In genomic region chr19:3368848-3369336, GRCh38 we compare ENCODE assay signal across 9 cellular contexts. TPM values are rescaled to one million over a fixed set of nuclear protein-coding genes. Genes with fewer than 3 reads are reported as not detected.
DNase-seq lines count a peak whose midpoint lies in the region; ATAC-seq, FAIRE-seq and TF ChIP-seq lines count a peak whose summit lies in the region.
"Had no signal": no experiment of that assay in that cellular context is flagged by ENCODE, and none has a peak within 500 bp of the region (broad histone marks: within the 10 kb centered on the region; RNA-seq: fewer than 3 reads in every experiment).

No MANE protein-coding gene starts in this region.

- peak overlapping the region; percentile 93 for H3K4me3 ChIP-seq in adipocyte (ENCODE audit: low read length)
- peak overlapping the region; percentile 83 to 88 (median 84) for H3K4me3 ChIP-seq in keratinocyte (ENCODE audit: control insufficient read depth in 2 of 3, extremely low read depth in 1 of 3, insufficient read depth in 2 of 3, low read depth in 1 of 3, low read length in 3 of 3)
- peak overlapping the region; percentile 19 to 96 for H3K4me3 ChIP-seq in testis

- FAIRE-seq in keratinocyte (lab: Jason Lieb, UNC) = no peak

- H3K27ac ChIP-seq in keratinocyte (ENCODE audit: control insufficient read depth, insufficient read depth, low read length) (peak overlapping the region; percentile 76), testis (peak overlapping the region; percentile 97 to 99)

- H2AFZ ChIP-seq in keratinocyte (ENCODE audit: control insufficient read depth, low read length) = peak overlapping the region; percentile 57

- H3K27ac Mint-ChIP-seq in T-helper 1 cell treated with Interleukin-12 subunit alpha and Interleukin-12 subunit beta and Interleukin-4 antibody, amounts not matched to agents 30 μg/mL and 1 μg/mL, for 36 hours = peak overlapping the region; percentile 34

- intact Hi-C loops in testis (cut with DNase I; ENCODE audit: low total_unique reads) = loop anchor here (10.0 kb wide), 1 partner anchor 56 kb away; no protein-coding TSS in a partner anchor

- 21 to 53% methylated on average over 4 of the region's 4 CpGs for WGBS in testis, 2 donors

- H3K9me1 ChIP-seq in keratinocyte (ENCODE audit: control insufficient read depth, extremely low read depth, insufficient read depth, low read length) = no peaks in the 10 kb centered on the region

- H3K36me3 Mint-ChIP-seq in T-helper 1 cell treated with Interleukin-12 subunit alpha and Interleukin-12 subunit beta and Interleukin-4 antibody, amounts not matched to agents 30 μg/mL and 1 μg/mL, for 36 hours (ENCODE audit: low read depth) = no peaks in the 10 kb centered on the region

- peaks cover 44% of the 10 kb centered on the region for H3K4me1 ChIP-seq in adipocyte (ENCODE audit: control insufficient read depth, insufficient read depth, low read length)
- peaks cover 39% of the 10 kb centered on the region for H3K4me1 ChIP-seq in keratinocyte (ENCODE audit: control insufficient read depth, extremely low read depth, insufficient read depth, low read length)
- H3K4me1 ChIP-seq in testis = peaks cover 44% of the 10 kb centered on the region

- H4K20me1 ChIP-seq in keratinocyte (ENCODE audit: control insufficient read depth, extremely low read depth, insufficient read depth, low read length) = peaks cover 8% of the 10 kb centered on the region

- dilution Hi-C loops in keratinocyte (cut with MboI; ENCODE audit: extremely low pct_ligation_motif_present, low sequenced_read_pairs) = no loop called here

- H3K9me3 Mint-ChIP-seq in T-helper 1 cell treated with Interleukin-12 subunit alpha and Interleukin-12 subunit beta and Interleukin-4 antibody, amounts not matched to agents 30 μg/mL and 1 μg/mL, for 36 hours = no peaks in the 10 kb centered on the region

- peaks cover 50% of the 10 kb centered on the region for H3K27me3 Mint-ChIP-seq in T-helper 1 cell treated with Interleukin-12 subunit alpha and Interleukin-12 subunit beta and Interleukin-4 antibody, amounts not matched to agents 30 μg/mL and 1 μg/mL, for 36 hours (ENCODE audit: low read depth)

- H3K27me3 ChIP-seq in adipocyte (replicated peaks; ENCODE audit: control insufficient read depth, insufficient read depth, low read length) (no peaks in the 10 kb centered on the region), keratinocyte (ENCODE audit: control insufficient read depth, extremely low read depth, insufficient read depth, low read length) (no peaks in the 10 kb centered on the region), testis (no peaks in the 10 kb centered on the region)

- H3K9ac ChIP-seq in adipocyte (ENCODE audit: low read length) (peak overlapping the region; percentile 99), keratinocyte (ENCODE audit: control insufficient read depth, extremely low read depth, insufficient read depth, low read length) (peak overlapping the region; percentile 87)

- no peak for ATAC-seq in GM21786 (IDR thresholded peaks at IDR 0.05; ENCODE audit: unreplicated experiment)

- H3K4me3 Mint-ChIP-seq in T-helper 1 cell treated with Interleukin-12 subunit alpha and Interleukin-12 subunit beta and Interleukin-4 antibody, amounts not matched to agents 30 μg/mL and 1 μg/mL, for 36 hours = peak overlapping the region; percentile 20

- DNase-seq in T-helper 1 cell (no peak), adipocyte (ENCODE audit: low read depth) (peak; percentile 43), keratinocyte (ENCODE audit: low read depth, low spot score) (no peak), testis (no peak), SK-N-DZ (ENCODE audit: low spot score) (no peak), GM19240 (ENCODE audit: insufficient read length, low spot score) (no peak)
- DNase-seq: activated effector memory CD4-positive, alpha-beta T cell treated with anti-CD3 and anti-CD28 coated beads, Interleukin-2, amount 50 U/mL, for 16 hours had no signal

- TF ChIP-seq POLR2A in testis (IDR thresholded peaks at IDR 0.05) = no peak

- H3K36me3 ChIP-seq in adipocyte (ENCODE audit: control insufficient read depth, insufficient read depth, low read length, severe bottlenecking) (no peaks in the 10 kb centered on the region), keratinocyte (ENCODE audit: control insufficient read depth in 2 of 2, extremely low read depth in 1 of 2, insufficient read depth in 2 of 2, low read length in 2 of 2) (peaks cover 0 to 2% of the 10 kb centered on the region in 2 experiments), testis (ENCODE audit: low read depth, missing control alignments) (no peaks in the 10 kb centered on the region)

- H3K9me3 ChIP-seq in adipocyte (ENCODE audit: control insufficient read depth, low read length) = no peaks in the 10 kb centered on the region
- no peaks in the 10 kb centered on the region for H3K9me3 ChIP-seq in keratinocyte (ENCODE audit: control insufficient read depth, low read depth, low read length)
- H3K9me3 ChIP-seq in testis = no peaks in the 10 kb centered on the region

- peak overlapping the region; percentile 98 for H3K4me2 ChIP-seq in keratinocyte (ENCODE audit: control insufficient read depth, extremely low read depth, insufficient read depth, low read depth, low read length)

- TF ChIP-seq CTCF in keratinocyte (optimal IDR thresholded peaks at IDR 0.05 in 1 of 3, IDR thresholded peaks at IDR 0.05 in 1 of 3, conservative IDR thresholded peaks at IDR 0.05 in 1 of 3; ENCODE audit: extremely low read depth in 1 of 3, insufficient read depth in 2 of 3, low read length in 3 of 3) = no peak
- TF ChIP-seq CTCF in testis (IDR thresholded peaks at IDR 0.05) = no peak

- H3K79me2 ChIP-seq in keratinocyte (ENCODE audit: control insufficient read depth, insufficient read depth, low read length) = peaks cover 69% of the 10 kb centered on the region

- H3K4me1 Mint-ChIP-seq in T-helper 1 cell treated with Interleukin-12 subunit alpha and Interleukin-12 subunit beta and Interleukin-4 antibody, amounts not matched to agents 30 μg/mL and 1 μg/mL, for 36 hours (ENCODE audit: low read depth) = peaks cover 11% of the 10 kb centered on the region

RNA-seq across cellular contexts. Expression of gene NFIC, which starts 2.5 kb away (rescaled TPM):
- 1.8 to 7.6 TPM (median 2.4 TPM) in 3 replicates for polyA plus RNA-seq in keratinocyte
- 31.7 TPM for polyA plus RNA-seq in keratinocyte (2011; ENCODE audit: low read depth)
- polyA plus RNA-seq in keratinocyte (2011; cell fraction: cytosol; rRNA removed) = 3.3 and 8.9 TPM in 2 replicates
- 15.0 and 19.2 TPM in 2 replicates for polyA plus RNA-seq in keratinocyte (2011; cell fraction: nucleus; rRNA removed)
- polyA plus RNA-seq in keratinocyte (2012; ENCODE audit: low replicate concordance) = 26.2 and 57.7 TPM in 2 replicates
- polyA minus RNA-seq in keratinocyte = 6.3 to 75.9 TPM (median 7.7 TPM) in 3 replicates
- polyA minus RNA-seq in keratinocyte (2011; cell fraction: cytosol; rRNA and poly(A)+ RNA removed) = 18.4 TPM
- 10.4 and 17.4 TPM in 2 replicates for polyA minus RNA-seq in keratinocyte (2011; cell fraction: nucleus; rRNA and poly(A)+ RNA removed)
- 100 to 1,000 TPM; 113 to 127 TPM for total RNA-seq in testis
- 56.5 TPM for polyA plus RNA-seq in testis (ENCODE audit: insufficient read depth, low read depth, low replicate concordance)
- polyA plus RNA-seq in SK-N-DZ (2014; cell fraction: cytosol; rRNA removed) = 3.0 and 3.3 TPM in 2 replicates
- polyA plus RNA-seq in SK-N-DZ (2014; cell fraction: nucleus; rRNA removed) = 1.5 and 2.7 TPM in 2 replicates
